ENCODE assay signal across 11 cellular contexts in the genomic region with DNA sequence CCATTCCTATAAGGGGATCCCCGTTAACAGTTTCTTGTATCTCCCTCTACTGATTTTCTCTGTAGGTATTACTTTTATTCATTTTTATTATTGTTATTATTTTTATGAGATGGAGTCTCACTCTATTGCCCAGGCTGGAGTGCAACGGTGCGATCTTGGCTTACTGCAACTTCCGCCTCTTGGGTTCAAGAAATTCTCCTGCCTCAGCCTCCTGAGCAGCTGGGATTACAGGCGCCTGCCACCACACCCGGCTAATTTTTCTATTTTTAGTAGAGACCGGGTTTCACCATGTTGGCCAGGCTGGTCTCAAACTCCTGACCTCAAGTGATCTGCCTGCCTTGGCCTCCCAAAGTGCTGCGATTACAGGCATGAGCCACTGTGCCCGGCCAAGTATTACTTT. TPM values are rescaled to one million over a fixed set of nuclear protein-coding genes. Genes with fewer than 3 reads are reported as not detected.
A peak's percentile ranks its signal among the peaks of the same experiment; 100 is the strongest.
DNase-seq lines count a peak whose midpoint lies in the region; ATAC-seq and TF ChIP-seq lines count a peak whose summit lies in the region.
"Not testable (repeated sequence)": the region's sequence is repeated elsewhere in the genome, so short reads cannot be mapped to it uniquely, and the experiment has no call there.
"Had no signal": no experiment of that assay in that cellular context is flagged by ENCODE, and none has a peak within 500 bp of the region (broad histone marks: within the 10 kb centered on the region; RNA-seq: fewer than 3 reads in every experiment).

No MANE protein-coding gene starts in this region.

- H4K8ac ChIP-seq in mesenchymal stem cell (ENCODE audit: low read length): not testable (repeated sequence)

- H3K14ac ChIP-seq in mesenchymal stem cell (ENCODE audit: low read length in 2 of 2): not testable (repeated sequence)

- H3K4me3 ChIP-seq in adipocyte (ENCODE audit: low read length) (peak overlapping the region; percentile 20), mesenchymal stem cell (ENCODE audit: insufficient read depth in 1 of 2, low read depth in 1 of 2, low read length in 2 of 2) (peak overlapping the region in 1 of 2 experiments; percentile 59)
- H3K4me3 ChIP-seq in fibroblast of lung (replicated peaks in 1 of 4; ENCODE audit: control extremely low read depth in 1 of 4, insufficient read depth in 1 of 4, low read depth in 3 of 4, low read length in 4 of 4); sigmoid colon; suprapubic skin: not testable (repeated sequence)

- not testable (repeated sequence) for H3K9me3 Mint-ChIP-seq in activated CD4-positive, alpha-beta T cell treated with anti-CD3 and anti-CD28 coated beads for 36 hours (ENCODE audit: low read depth)

- TF ChIP-seq POLR2A in sigmoid colon (IDR thresholded peaks at IDR 0.05); suprapubic skin (IDR thresholded peaks at IDR 0.05): not testable (repeated sequence)

- H3K79me1 ChIP-seq in mesenchymal stem cell (replicated peaks; ENCODE audit: low read length, poor library complexity, severe bottlenecking): not testable (repeated sequence)

- not testable (repeated sequence) for H3K4me3 Mint-ChIP-seq in activated CD4-positive, alpha-beta T cell treated with anti-CD3 and anti-CD28 coated beads for 36 hours

- peaks cover 51% of the 10 kb centered on the region for H3K4me1 ChIP-seq in adipocyte (ENCODE audit: control insufficient read depth, insufficient read depth, low read length)
- not testable (repeated sequence) for H3K4me1 ChIP-seq in fibroblast of lung (ENCODE audit: control insufficient read depth, extremely low read depth, insufficient read depth, low read length)
- peaks cover 33% of the 10 kb centered on the region for H3K4me1 ChIP-seq in mesenchymal stem cell (ENCODE audit: control insufficient read depth, insufficient read depth, low read depth, low read length)
- peaks cover 0 to 98% (median 93%) of the 10 kb centered on the region in 4 donors for H3K4me1 ChIP-seq in sigmoid colon
- peaks cover 74% of the 10 kb centered on the region for H3K4me1 ChIP-seq in suprapubic skin

- peaks cover 28% of the 10 kb centered on the region for H3K36me3 ChIP-seq in KOPT-K1 (ENCODE audit: insufficient read depth, low read length)
- not testable (repeated sequence) for H3K36me3 ChIP-seq in adipocyte (ENCODE audit: control insufficient read depth, insufficient read depth, low read length, severe bottlenecking); fibroblast of lung (ENCODE audit: control insufficient read depth, insufficient read depth, low read length); sigmoid colon; suprapubic skin
- H3K36me3 ChIP-seq in mesenchymal stem cell (ENCODE audit: control insufficient read depth in 1 of 2, insufficient read depth in 2 of 2, low read depth in 1 of 2, low read length in 2 of 2): peaks cover 5 to 17% of the 10 kb centered on the region in 2 experiments

- not testable (repeated sequence) for H3K4me2 ChIP-seq in fibroblast of lung (ENCODE audit: extremely low read depth, insufficient read depth, low read length); mesenchymal stem cell (ENCODE audit: low read length, poor library complexity, severe bottlenecking)

- peak overlapping the region; percentile 90 for H3K27ac Mint-ChIP-seq in activated CD4-positive, alpha-beta T cell treated with anti-CD3 and anti-CD28 coated beads for 36 hours

- H2AFZ ChIP-seq in fibroblast of lung (ENCODE audit: low read length); mesenchymal stem cell (ENCODE audit: low read depth, low read length): not testable (repeated sequence)

- not testable (repeated sequence) for DNase-seq in activated CD4-positive, alpha-beta T cell treated with anti-CD3 and anti-CD28 coated beads for 36 hours; adipocyte (ENCODE audit: low read depth); fibroblast of lung (ENCODE audit: low read depth in 2 of 2); mesenchymal stem cell; sigmoid colon; suprapubic skin (ENCODE audit: low spot score in 2 of 2)

- not testable (repeated sequence) for H2BK12ac ChIP-seq in mesenchymal stem cell (ENCODE audit: low read length in 2 of 2)

- not testable (repeated sequence) for H3K23ac ChIP-seq in mesenchymal stem cell (ENCODE audit: low read length in 2 of 2)

- peak overlapping the region; percentile 42 for H2BK120ac ChIP-seq in mesenchymal stem cell (ENCODE audit: low read depth, low read length)

- peaks cover 32% of the 10 kb centered on the region for H3K79me2 ChIP-seq in fibroblast of lung (ENCODE audit: control insufficient read depth, insufficient read depth, low read length)

- H2AK5ac ChIP-seq in mesenchymal stem cell (ENCODE audit: low read length, severe bottlenecking): not testable (repeated sequence)

- ATAC-seq in activated CD4-positive, alpha-beta T cell treated with anti-CD3 and anti-CD28 coated beads for 36 hours: not testable (repeated sequence)

- H2BK5ac ChIP-seq in mesenchymal stem cell (ENCODE audit: low read depth, low read length, poor library complexity, severe bottlenecking): not testable (repeated sequence)

- not testable (repeated sequence) for H3K27me3 Mint-ChIP-seq in activated CD4-positive, alpha-beta T cell treated with anti-CD3 and anti-CD28 coated beads for 36 hours

- not testable (repeated sequence) for TF ChIP-seq CTCF in fibroblast of lung (conservative IDR thresholded peaks at IDR 0.05 in 1 of 2, IDR thresholded peaks at IDR 0.05 in 1 of 2; ENCODE audit: low read depth in 1 of 2, low read length in 2 of 2); sigmoid colon (IDR thresholded peaks at IDR 0.05); suprapubic skin (IDR thresholded peaks at IDR 0.05)

- H3K36me3 Mint-ChIP-seq in activated CD4-positive, alpha-beta T cell treated with anti-CD3 and anti-CD28 coated beads for 36 hours (ENCODE audit: low read depth): peaks cover 60% of the 10 kb centered on the region

- H4K20me1 ChIP-seq in fibroblast of lung (ENCODE audit: control insufficient read depth, extremely low read depth, insufficient read depth, low read length): not testable (repeated sequence)

- not testable (repeated sequence) for H3K4ac ChIP-seq in mesenchymal stem cell (ENCODE audit: low read depth in 1 of 2, low read length in 2 of 2)

- H3K27ac ChIP-seq in KOPT-K1 (ENCODE audit: low read depth, low read length, poor library complexity, severe bottlenecking): peak overlapping the region; percentile 41
- peak overlapping the region; percentile 37 for H3K27ac ChIP-seq in fibroblast of lung (ENCODE audit: insufficient read depth, low read length)
- H3K27ac ChIP-seq in mesenchymal stem cell (ENCODE audit: low read length, poor library complexity, severe bottlenecking): peak overlapping the region; percentile 51
- peak overlapping the region; percentile 77 to 98 (median 97) for H3K27ac ChIP-seq in sigmoid colon
- H3K27ac ChIP-seq in suprapubic skin: peak overlapping the region; percentile 70

- CTCF ChIA-PET in activated CD4-positive, alpha-beta T cell treated with anti-CD3 and anti-CD28 coated beads for 36 hours (lab: Charles Lee): interaction anchor here (0.9 to 1.7 kb wide), 8 partner anchors 8 to 83 kb away, joined by 3 to 11 read pairs (median 4); partner anchors contain the start of gene MAP3K14

- peaks cover 86% of the 10 kb centered on the region for H3K4me1 Mint-ChIP-seq in activated CD4-positive, alpha-beta T cell treated with anti-CD3 and anti-CD28 coated beads for 36 hours

- H3K18ac ChIP-seq in mesenchymal stem cell (ENCODE audit: low read depth in 1 of 2, low read length in 2 of 2): peak overlapping the region in 1 of 2 experiments; percentile 5

- not testable (repeated sequence) for H3K27me3 ChIP-seq in adipocyte (replicated peaks; ENCODE audit: control insufficient read depth, insufficient read depth, low read length); fibroblast of lung (ENCODE audit: control insufficient read depth, insufficient read depth, low read length); mesenchymal stem cell (ENCODE audit: control insufficient read depth in 1 of 2, insufficient read depth in 1 of 2, low read length in 2 of 2); sigmoid colon; suprapubic skin

- H2BK15ac ChIP-seq in mesenchymal stem cell (ENCODE audit: low read depth, poor library complexity, severe bottlenecking): not testable (repeated sequence)

- 90% methylated on average over 8 of the region's 9 CpGs for WGBS in mesenchymal stem cell
- WGBS in sigmoid colon, 2 donors: 75 to 85% methylated on average over 9 of the region's 9 CpGs
- 59% methylated on average over 9 of the region's 9 CpGs for WGBS in suprapubic skin

- not testable (repeated sequence) for TF ChIP-seq EP300 in sigmoid colon (IDR thresholded peaks at IDR 0.05); suprapubic skin (IDR thresholded peaks at IDR 0.05)

- POLR2A ChIA-PET in activated CD4-positive, alpha-beta T cell treated with anti-CD3 and anti-CD28 coated beads for 36 hours (lab: Charles Lee): interaction anchor here (0.8 kb wide), 1 partner anchor 10 kb away, joined by 5 read pairs; no protein-coding TSS in a partner anchor

- H3K9me3 ChIP-seq in KOPT-K1 (ENCODE audit: insufficient read depth, low read length, poor library complexity, severe bottlenecking); adipocyte (ENCODE audit: control insufficient read depth, low read length); fibroblast of lung (ENCODE audit: control insufficient read depth, insufficient read depth, low read depth, low read length); mesenchymal stem cell (ENCODE audit: control insufficient read depth, low read length); sigmoid colon; suprapubic skin: not testable (repeated sequence)

- H3K9ac ChIP-seq in adipocyte (ENCODE audit: low read length) (peak overlapping the region; percentile 57), mesenchymal stem cell (ENCODE audit: low read length) (peak overlapping the region; percentile 49)
- H3K9ac ChIP-seq in fibroblast of lung (ENCODE audit: insufficient read depth, low read length): not testable (repeated sequence)

- H4K91ac ChIP-seq in mesenchymal stem cell (ENCODE audit: low read length): not testable (repeated sequence)

- intact Hi-C loops in activated CD4-positive, alpha-beta T cell treated with anti-CD3 and anti-CD28 coated beads for 36 hours (cut with DNase I, micrococcal nuclease); sigmoid colon (cut with DNase I): not testable (repeated sequence)

RNA-seq across cellular contexts. Expression of gene MAP3K14, which starts 14.6 kb away (rescaled TPM):
- 10 to 100 TPM; 50.3 to 52.5 TPM for total RNA-seq in activated CD4-positive, alpha-beta T cell treated with anti-CD3 and anti-CD28 coated beads for 36 hours
- total RNA-seq in fibroblast of lung (3.6 TPM in 2 replicates), sigmoid colon (10 to 100 TPM in 3 of 4 donors, 1 to 10 TPM in 1; 9.2 to 28.5 (median 14.1) TPM), suprapubic skin (10 to 100 TPM in 3 of 4 donors, 1 to 10 TPM in 1; 9.6 to 14.4 (median 11.9) TPM)
- polyA plus RNA-seq in fibroblast of lung (3.9 and 5.2 TPM in 2 replicates), sigmoid colon (10 to 100 TPM in 1 of 3 donors, 1 to 10 TPM in 2; 7.2 to 20.8 (median 9.0) TPM)
- 3.8 and 5.8 TPM in 2 replicates for polyA plus RNA-seq in fibroblast of lung (2012)
- polyA minus RNA-seq in fibroblast of lung (ENCODE audit: low replicate concordance): 3.6 and 6.0 TPM in 2 replicates
- 1.1 TPM for polyA plus RNA-seq in mesenchymal stem cell (2013, experiment 1 of 2)
- polyA plus RNA-seq in mesenchymal stem cell (2013, experiment 2 of 2): 1.4 TPM

RNA-seq across cellular contexts. Expression of gene SPATA32, which starts 40.3 kb away (rescaled TPM):
- under 1 TPM; 0.21 to 0.25 TPM for total RNA-seq in activated CD4-positive, alpha-beta T cell treated with anti-CD3 and anti-CD28 coated beads for 36 hours
- total RNA-seq in fibroblast of lung: not detected in 2 replicates
- not detected in 2 replicates for polyA plus RNA-seq in fibroblast of lung
- polyA plus RNA-seq in fibroblast of lung (2012): not detected in 2 replicates
- polyA minus RNA-seq in fibroblast of lung (ENCODE audit: low replicate concordance): not detected in 2 replicates
- polyA plus RNA-seq in mesenchymal stem cell (2013, experiment 1 of 2): not detected
- not detected for polyA plus RNA-seq in mesenchymal stem cell (2013, experiment 2 of 2)
- total RNA-seq in sigmoid colon: not detected
- polyA plus RNA-seq in sigmoid colon: under 1 TPM in 1 of 3 donors, not detected in 2; 0.07 TPM
- not detected for total RNA-seq in suprapubic skin
- total RNA-seq: chondrocyte, kidney, mesothelial cell of epicardium, subcutaneous adipose tissue had no signal

Comparison
In these comparisons a context has a peak if more than half of its experiments do, and no peak if none do; other contexts are left out.
1. H3K27ac ChIP-seq: peak in every context shown above with its lines; median percentile 97 in sigmoid colon; 70 in suprapubic skin; 51 in mesenchymal stem cell; 41 in KOPT-K1; 37 in fibroblast of lung.